1 cellular context compared by ENCODE assay signal in genomic region chr3:149223461-149223820, GRCh38.
TF ChIP-seq lines count a peak whose summit lies in the region.

No MANE protein-coding gene starts in this region.

TF ChIP-seq in A549, 52 proteins besides CTCF, POLR2A, EP300 and RAD21 (continued from another document):
- TF ChIP-seq, protein P1, sequence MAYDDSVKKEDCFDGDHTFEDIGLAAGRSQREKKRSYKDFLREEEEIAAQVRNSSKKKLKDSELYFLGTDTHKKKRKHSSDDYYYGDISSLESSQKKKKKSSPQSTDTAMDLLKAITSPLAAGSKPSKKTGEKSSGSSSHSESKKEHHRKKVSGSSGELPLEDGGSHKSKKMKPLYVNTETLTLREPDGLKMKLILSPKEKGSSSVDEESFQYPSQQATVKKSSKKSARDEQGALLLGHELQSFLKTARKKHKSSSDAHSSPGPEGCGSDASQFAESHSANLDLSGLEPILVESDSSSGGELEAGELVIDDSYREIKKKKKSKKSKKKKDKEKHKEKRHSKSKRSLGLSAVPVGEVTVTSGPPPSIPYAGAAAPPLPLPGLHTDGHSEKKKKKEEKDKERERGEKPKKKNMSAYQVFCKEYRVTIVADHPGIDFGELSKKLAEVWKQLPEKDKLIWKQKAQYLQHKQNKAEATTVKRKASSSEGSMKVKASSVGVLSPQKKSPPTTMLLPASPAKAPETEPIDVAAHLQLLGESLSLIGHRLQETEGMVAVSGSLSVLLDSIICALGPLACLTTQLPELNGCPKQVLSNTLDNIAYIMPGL (CRISPR knock-in tag; IDR thresholded peaks at IDR 0.05; ENCODE audit: borderline replicate concordance), result no peak
- TF ChIP-seq, protein P2, sequence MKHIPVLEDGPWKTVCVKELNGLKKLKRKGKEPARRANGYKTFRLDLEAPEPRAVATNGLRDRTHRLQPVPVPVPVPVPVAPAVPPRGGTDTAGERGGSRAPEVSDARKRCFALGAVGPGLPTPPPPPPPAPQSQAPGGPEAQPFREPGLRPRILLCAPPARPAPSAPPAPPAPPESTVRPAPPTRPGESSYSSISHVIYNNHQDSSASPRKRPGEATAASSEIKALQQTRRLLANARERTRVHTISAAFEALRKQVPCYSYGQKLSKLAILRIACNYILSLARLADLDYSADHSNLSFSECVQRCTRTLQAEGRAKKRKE (CRISPR knock-in tag; IDR thresholded peaks at IDR 0.05; ENCODE audit: low read depth), result no peak
- TF ChIP-seq ESRRA (IDR thresholded peaks at IDR 0.05; ENCODE audit: borderline replicate concordance, low read length) (no peak), GATA3 (IDR thresholded peaks at IDR 0.05; ENCODE audit: borderline replicate concordance) (no peak), BCL3 (IDR thresholded peaks at IDR 0.05) (no peak), TP53 (CRISPR knock-in tag; IDR thresholded peaks at IDR 0.05) (no peak), HDAC2 (IDR thresholded peaks at IDR 0.05) (no peak), SMC3 (IDR thresholded peaks at IDR 0.05) (no peak), NFE2L2 (conservative IDR thresholded peaks at IDR 0.05; ENCODE audit: low read length) (no peak), RARB (CRISPR knock-in tag; IDR thresholded peaks at IDR 0.05) (no peak), NR3C1 (IDR thresholded peaks at IDR 0.05) (no peak), CBX2 (IDR thresholded peaks at IDR 0.05; ENCODE audit: borderline replicate concordance, low read depth) (no peak), CEBPB (IDR thresholded peaks at IDR 0.05) (no peak), FOSL2 (IDR thresholded peaks at IDR 0.05) (no peak), FOSL2 (CRISPR knock-in tag; IDR thresholded peaks at IDR 0.05) (no peak)
